Comparison of ENCODE assay signal across 8 cellular contexts in genomic region chr10:101030492-101031127, GRCh38. TPM values are rescaled to one million over a fixed set of nuclear protein-coding genes. Genes with fewer than 3 reads are reported as not detected.
A peak's percentile ranks its signal among the peaks of the same experiment; 100 is the strongest.
DNase-seq lines count a peak whose midpoint lies in the region; ATAC-seq, FAIRE-seq and TF ChIP-seq lines count a peak whose summit lies in the region.

No MANE protein-coding gene starts in this region.

- TF ChIP-seq RAD21 in GM12878 (IDR thresholded peaks at IDR 0.05; ENCODE audit: insufficient read depth, low read depth, low read length) = no peak

- no peaks in the 10 kb centered on the region for H3K9me3 ChIP-seq in GM12878 (replicated peaks; ENCODE audit: control insufficient read depth, insufficient read depth, low read length)
- H3K9me3 ChIP-seq in lower lobe of right lung = no peaks in the 10 kb centered on the region

- CTCF ChIA-PET in GM12878 (lab: Yijun Ruan, JAX) = interaction anchor here (0.5 to 6.5 kb wide), 14 partner anchors 9 to 124 kb away, joined by 3 to 86 read pairs (median 6); partner anchors contain the start of genes KAZALD1 and LZTS2

- ATAC-seq in GM12878 (no peak), lower lobe of right lung (no peak), HG03045 (IDR thresholded peaks at IDR 0.05; ENCODE audit: unreplicated experiment) (no peak), GM21526 (IDR thresholded peaks at IDR 0.05; ENCODE audit: low FRiP score, unreplicated experiment) (no peak)

- no peak for TF ChIP-seq CTCF in GM12878 (IDR thresholded peaks at IDR 0.05 in 2 of 3, conservative IDR thresholded peaks at IDR 0.05 in 1 of 3; ENCODE audit: control insufficient read depth in 2 of 3, extremely low read depth in 1 of 3, insufficient read depth in 1 of 3, low read depth in 3 of 3, low read length in 3 of 3)
- no peak for TF ChIP-seq CTCF in lower lobe of right lung (IDR thresholded peaks at IDR 0.05)
- TF ChIP-seq CTCF in type B pancreatic cell (conservative IDR thresholded peaks at IDR 0.05) = no peak

- H3K27ac ChIP-seq in GM12878 (ENCODE audit: control insufficient read depth, insufficient read depth) (no peak overlapping the region), lower lobe of right lung (peak overlapping the region; percentile 99)

- peak overlapping the region; percentile 85 for H3K4me3 Mint-ChIP-seq in activated naive CD4-positive, alpha-beta T cell treated with anti-CD3 and anti-CD28 coated beads, Interleukin-2, amount 50 U/mL, for 24 hours
- peak overlapping the region; percentile 94 for H3K4me3 Mint-ChIP-seq in type B pancreatic cell

- SMC1A ChIA-PET in GM12878 (lab: Charles Lee; ENCODE audit: uncharacterized antibody, unreplicated experiment) = interaction anchor here (0.7 to 4.3 kb wide), 5 partner anchors 11 to 540 kb away, joined by 3 to 24 read pairs (median 3); no protein-coding TSS in a partner anchor

- peak overlapping the region; percentile 64; the same call in 1 of the 2 replicates for H3K4me3 ChIP-seq in GM12878
- H3K4me3 ChIP-seq in lower lobe of right lung = peak overlapping the region; percentile 83

- H3K27me3 ChIP-seq in GM12878 (replicated peaks in 1 of 2; ENCODE audit: control insufficient read depth in 2 of 2, insufficient read depth in 2 of 2, low read length in 1 of 2) (peaks cover 5 to 9% of the 10 kb centered on the region in 2 experiments), lower lobe of right lung (ENCODE audit: low read depth) (no peaks in the 10 kb centered on the region)

- 23% methylated on average over 25 of the region's 25 CpGs for WGBS in GM12878 (ENCODE audit: insufficient coverage, insufficient replicate concordance, low lambda C conversion rate, missing lambda C conversion rate)

- no peak for DNase-seq in activated naive CD4-positive, alpha-beta T cell (lab: John Stamatoyannopoulos, UW)
- DNase-seq in GM12878 (ENCODE audit: low read depth, low spot score) = no peak
- DNase-seq in lower lobe of right lung = no peak
- no peak for DNase-seq in type B pancreatic cell (ENCODE audit: extremely low spot score, unreplicated experiment)
- no peak for DNase-seq in NK-92 (lab: John Stamatoyannopoulos, UW; ENCODE audit: unreplicated experiment)

- RAD21 ChIA-PET in GM12878 (lab: Charles Lee; ENCODE audit: unreplicated experiment) = interaction anchor here (1.0 to 2.3 kb wide), 8 partner anchors 11 to 65 kb away, joined by 3 to 13 read pairs (median 4); no protein-coding TSS in a partner anchor

- H3K27ac Mint-ChIP-seq in activated naive CD4-positive, alpha-beta T cell treated with anti-CD3 and anti-CD28 coated beads, Interleukin-2, amount 50 U/mL, for 24 hours = no peak overlapping the region
- peak overlapping the region; percentile 98 for H3K27ac Mint-ChIP-seq in type B pancreatic cell

- H4K20me1 ChIP-seq in GM12878 (ENCODE audit: control insufficient read depth, insufficient read depth) = no peaks in the 10 kb centered on the region

- H3K9ac ChIP-seq in GM12878 (ENCODE audit: control insufficient read depth, insufficient read depth, low read length) = no peak overlapping the region

- FAIRE-seq in GM12878 (lab: Jason Lieb, UNC) = no peak

- intact Hi-C loops in GM12878 (cut with micrococcal nuclease; ENCODE audit: unreplicated experiment) (loop anchor here (5.0 kb wide), 1 partner anchor 37 kb away; no protein-coding TSS in a partner anchor), lower lobe of right lung (cut with DNase I) (no loop called here)

- peak overlapping the region; percentile 91 for H2AFZ ChIP-seq in GM12878 (ENCODE audit: control insufficient read depth, low read depth, low read length)

- H3K4me1 ChIP-seq in GM12878 (ENCODE audit: control insufficient read depth, insufficient read depth, low read length) = peaks cover 21% of the 10 kb centered on the region
- peaks cover 20% of the 10 kb centered on the region for H3K4me1 ChIP-seq in lower lobe of right lung

- in situ Hi-C loops in GM12878 (cut with MboI) = no loop called here

- no peak for TF ChIP-seq POLR2A in GM12878 (IDR thresholded peaks at IDR 0.05; ENCODE audit: low read depth, low read length)

- H3K4me2 ChIP-seq in GM12878 (ENCODE audit: control insufficient read depth, insufficient read depth) = peak overlapping the region; percentile 95

- H3K79me2 ChIP-seq in GM12878 (ENCODE audit: control insufficient read depth, insufficient read depth, low read length) = no peaks in the 10 kb centered on the region

- no peak for TF ChIP-seq EP300 in GM12878 (IDR thresholded peaks at IDR 0.05; ENCODE audit: borderline replicate concordance in 1 of 2, control insufficient read depth in 1 of 2, low read depth in 2 of 2, low read length in 2 of 2)

- no TSS peak for BruUV-seq in GM12878 (replicated peaks; lab: Mats Ljungman, UMichigan)

- no peaks in the 10 kb centered on the region for H3K36me3 ChIP-seq in GM12878 (ENCODE audit: control insufficient read depth in 2 of 2, insufficient read depth in 2 of 2, low read length in 1 of 2)
- H3K36me3 ChIP-seq in lower lobe of right lung = peaks cover 12% of the 10 kb centered on the region

- peaks cover 14% of the 10 kb centered on the region for H3K4me1 Mint-ChIP-seq in activated naive CD4-positive, alpha-beta T cell treated with anti-CD3 and anti-CD28 coated beads, Interleukin-2, amount 50 U/mL, for 24 hours
- H3K4me1 Mint-ChIP-seq in type B pancreatic cell (ENCODE audit: unreplicated experiment) = peaks cover 30% of the 10 kb centered on the region

- H3K9me3 Mint-ChIP-seq in activated naive CD4-positive, alpha-beta T cell treated with anti-CD3 and anti-CD28 coated beads, Interleukin-2, amount 50 U/mL, for 24 hours = no peaks in the 10 kb centered on the region
- no peaks in the 10 kb centered on the region for H3K9me3 Mint-ChIP-seq in type B pancreatic cell

- POLR2A ChIA-PET in GM12878 (lab: Charles Lee) = interaction anchor here (0.6 to 1.7 kb wide), 6 partner anchors 12 to 558 kb away, joined by 3 to 8 read pairs (median 4); partner anchors contain the start of genes DPCD, KAZALD1 and POLL

- H3K27me3 Mint-ChIP-seq in activated naive CD4-positive, alpha-beta T cell treated with anti-CD3 and anti-CD28 coated beads, Interleukin-2, amount 50 U/mL, for 24 hours = no peaks in the 10 kb centered on the region
- H3K27me3 Mint-ChIP-seq in type B pancreatic cell = peaks cover 32% of the 10 kb centered on the region

- H3K36me3 Mint-ChIP-seq in activated naive CD4-positive, alpha-beta T cell treated with anti-CD3 and anti-CD28 coated beads, Interleukin-2, amount 50 U/mL, for 24 hours = no peaks in the 10 kb centered on the region
- no peaks in the 10 kb centered on the region for H3K36me3 Mint-ChIP-seq in type B pancreatic cell

RNA-seq across cellular contexts. Expression of gene PDZD7, which starts 0.3 kb away (rescaled TPM):
- not detected in 2 replicates for total RNA-seq in GM12878 (2013; cell fraction: nucleolus; rRNA removed)
- not detected in 2 replicates for total RNA-seq in GM12878 (2014; rRNA removed)
- total RNA-seq in GM12878 (2014; rRNA removed; fragmentation: Illumina TruSeq; extraction: Trizol) = not detected in 2 replicates
- not detected in 2 replicates for total RNA-seq in GM12878 (2021)
- not detected for polyA plus RNA-seq in GM12878 (2011; ENCODE audit: low read depth)
- 0.01 TPM in 1 of 2 replicates, not detected in the other for polyA plus RNA-seq in GM12878 (2011; rRNA removed)
- polyA plus RNA-seq in GM12878 (2011; cell fraction: cytosol; rRNA removed) = 0.01 and 0.02 TPM in 2 replicates
- polyA plus RNA-seq in GM12878 (2011; cell fraction: nucleus; rRNA removed) = 0.04 and 0.07 TPM in 2 replicates
- 0.03 TPM in 1 of 2 replicates, not detected in the other for polyA plus RNA-seq in GM12878 (2012)
- polyA plus RNA-seq in GM12878 (2014; fragmentation: Illumina TruSeq; extraction: Trizol) = 0.03 TPM in 1 of 2 replicates, not detected in the other
- not detected for polyA plus RNA-seq in GM12878 (2014; fragmentation: Nextera tagmentation; extraction: Ambion mirVana)
- polyA plus RNA-seq in GM12878 (2014; rRNA removed) = 0.03 TPM in 1 of 2 replicates, not detected in the other
- under 1 TPM in 1 of 2 experiments, not detected in 1; 0.20 TPM for polyA plus RNA-seq in GM12878 (2016; fragmentation: Nextera tagmentation; extraction: Ambion mirVana)
- polyA minus RNA-seq in GM12878 (2011; rRNA and poly(A)+ RNA removed) = not detected in 2 replicates
- polyA minus RNA-seq in GM12878 (2011; cell fraction: cytosol; rRNA and poly(A)+ RNA removed) = not detected in 2 replicates
- 0.12 TPM in 1 of 2 replicates, not detected in the other for polyA minus RNA-seq in GM12878 (2011; cell fraction: nucleus; rRNA and poly(A)+ RNA removed)
- total RNA-seq in lower lobe of right lung = 1.6 TPM
- 1.4 and 2.0 TPM in 2 replicates for total RNA-seq in type B pancreatic cell (ENCODE audit: low replicate concordance)

RNA-seq across cellular contexts. Expression of gene SFXN3, which starts 0.4 kb away (rescaled TPM):
- 10.8 and 13.6 TPM in 2 replicates for total RNA-seq in GM12878 (2013; cell fraction: nucleolus; rRNA removed)
- total RNA-seq in GM12878 (2014; rRNA removed) (1.1 and 1.2 TPM in 2 replicates), GM12878 (2014; rRNA removed; fragmentation: Illumina TruSeq; extraction: Trizol) (0.63 and 1.1 TPM in 2 replicates), GM12878 (2021) (1.0 and 1.2 TPM in 2 replicates), lower lobe of right lung (57.8 TPM), type B pancreatic cell (ENCODE audit: low replicate concordance) (15.3 and 25.7 TPM in 2 replicates)
- 1.1 TPM for polyA plus RNA-seq in GM12878 (2011; ENCODE audit: low read depth)
- polyA plus RNA-seq in GM12878 (2011; rRNA removed) (8.7 and 11.3 TPM in 2 replicates), GM12878 (2014; fragmentation: Illumina TruSeq; extraction: Trizol) (1.3 and 1.7 TPM in 2 replicates), GM12878 (2014; fragmentation: Nextera tagmentation; extraction: Ambion mirVana) (under 1 TPM; 0.05 to 0.44 TPM), GM12878 (2014; rRNA removed) (1.7 and 2.5 TPM in 2 replicates), GM12878 (2016; fragmentation: Nextera tagmentation; extraction: Ambion mirVana) (1 to 10 TPM in 1 of 2 experiments, under 1 TPM in 1; 0.56 to 1.2 TPM)
- 14.5 and 15.4 TPM in 2 replicates for polyA plus RNA-seq in GM12878 (2011; cell fraction: cytosol; rRNA removed)
- 29.3 and 42.3 TPM in 2 replicates for polyA plus RNA-seq in GM12878 (2011; cell fraction: nucleus; rRNA removed)
- polyA plus RNA-seq in GM12878 (2012) = 1.7 and 4.3 TPM in 2 replicates
- polyA minus RNA-seq in GM12878 (2011; rRNA and poly(A)+ RNA removed) = 4.9 and 11.1 TPM in 2 replicates
- 7.1 and 11.8 TPM in 2 replicates for polyA minus RNA-seq in GM12878 (2011; cell fraction: cytosol; rRNA and poly(A)+ RNA removed)
- polyA minus RNA-seq in GM12878 (2011; cell fraction: nucleus; rRNA and poly(A)+ RNA removed) = 6.2 and 6.5 TPM in 2 replicates

RNA-seq across cellular contexts. Expression of gene LZTS2, which starts 31.0 kb away (rescaled TPM):
- total RNA-seq in GM12878 (2013; cell fraction: nucleolus; rRNA removed) = 33.5 and 42.4 TPM in 2 replicates
- total RNA-seq in GM12878 (2014; rRNA removed) = 6.2 and 6.7 TPM in 2 replicates
- total RNA-seq in GM12878 (2014; rRNA removed; fragmentation: Illumina TruSeq; extraction: Trizol) = 3.8 and 3.9 TPM in 2 replicates
- total RNA-seq in GM12878 (2021) = 12.2 and 13.4 TPM in 2 replicates
- polyA plus RNA-seq in GM12878 (2011; ENCODE audit: low read depth) = 3.1 TPM
- polyA plus RNA-seq in GM12878 (2011; rRNA removed) = 7.1 and 11.2 TPM in 2 replicates
- polyA plus RNA-seq in GM12878 (2011; cell fraction: cytosol; rRNA removed) = 21.4 and 22.7 TPM in 2 replicates
- polyA plus RNA-seq in GM12878 (2011; cell fraction: nucleus; rRNA removed) = 73.4 and 102 TPM in 2 replicates
- 9.3 and 11.8 TPM in 2 replicates for polyA plus RNA-seq in GM12878 (2012)
- polyA plus RNA-seq in GM12878 (2014; fragmentation: Illumina TruSeq; extraction: Trizol) = 1.7 and 3.0 TPM in 2 replicates
- under 1 TPM; 0.08 to 0.37 TPM for polyA plus RNA-seq in GM12878 (2014; fragmentation: Nextera tagmentation; extraction: Ambion mirVana)
- polyA plus RNA-seq in GM12878 (2014; rRNA removed) = 9.9 and 11.9 TPM in 2 replicates
- polyA plus RNA-seq in GM12878 (2016; fragmentation: Nextera tagmentation; extraction: Ambion mirVana) = 1 to 10 TPM; 7.7 to 7.9 TPM
- 6.1 and 17.8 TPM in 2 replicates for polyA minus RNA-seq in GM12878 (2011; rRNA and poly(A)+ RNA removed)
- polyA minus RNA-seq in GM12878 (2011; cell fraction: cytosol; rRNA and poly(A)+ RNA removed) = 6.3 and 9.9 TPM in 2 replicates
- polyA minus RNA-seq in GM12878 (2011; cell fraction: nucleus; rRNA and poly(A)+ RNA removed) = 14.6 and 21.9 TPM in 2 replicates
- 52.6 TPM for total RNA-seq in lower lobe of right lung
- total RNA-seq in type B pancreatic cell (ENCODE audit: low replicate concordance) = 50.2 and 86.6 TPM in 2 replicates

RNA-seq across cellular contexts. Expression of gene KAZALD1, which starts 31.2 kb away (rescaled TPM):
- 4.8 and 6.2 TPM in 2 replicates for total RNA-seq in GM12878 (2013; cell fraction: nucleolus; rRNA removed)
- total RNA-seq in GM12878 (2014; rRNA removed) = 2.3 and 2.8 TPM in 2 replicates
- 2.1 and 3.3 TPM in 2 replicates for total RNA-seq in GM12878 (2014; rRNA removed; fragmentation: Illumina TruSeq; extraction: Trizol)
- 4.3 and 4.7 TPM in 2 replicates for total RNA-seq in GM12878 (2021)
- 0.58 TPM for polyA plus RNA-seq in GM12878 (2011; ENCODE audit: low read depth)
- 1.1 and 2.2 TPM in 2 replicates for polyA plus RNA-seq in GM12878 (2011; rRNA removed)
- 2.7 and 4.4 TPM in 2 replicates for polyA plus RNA-seq in GM12878 (2011; cell fraction: cytosol; rRNA removed)
- polyA plus RNA-seq in GM12878 (2011; cell fraction: nucleus; rRNA removed) = 7.6 and 12.3 TPM in 2 replicates
- polyA plus RNA-seq in GM12878 (2012) = 0.80 and 1.7 TPM in 2 replicates
- 0.90 and 1.0 TPM in 2 replicates for polyA plus RNA-seq in GM12878 (2014; fragmentation: Illumina TruSeq; extraction: Trizol)
- under 1 TPM; 0.10 to 0.26 TPM for polyA plus RNA-seq in GM12878 (2014; fragmentation: Nextera tagmentation; extraction: Ambion mirVana)
- polyA plus RNA-seq in GM12878 (2014; rRNA removed) = 3.1 and 3.5 TPM in 2 replicates
- 1 to 10 TPM; 1.0 to 1.7 TPM for polyA plus RNA-seq in GM12878 (2016; fragmentation: Nextera tagmentation; extraction: Ambion mirVana)
- 1.2 and 4.7 TPM in 2 replicates for polyA minus RNA-seq in GM12878 (2011; rRNA and poly(A)+ RNA removed)
- 1.6 and 4.1 TPM in 2 replicates for polyA minus RNA-seq in GM12878 (2011; cell fraction: cytosol; rRNA and poly(A)+ RNA removed)
- polyA minus RNA-seq in GM12878 (2011; cell fraction: nucleus; rRNA and poly(A)+ RNA removed) = 6.9 and 15.1 TPM in 2 replicates
- total RNA-seq in lower lobe of right lung = 9.9 TPM
- total RNA-seq in type B pancreatic cell (ENCODE audit: low replicate concordance) = 6.9 and 17.1 TPM in 2 replicates

RNA-seq across cellular contexts. Expression of gene TWNK, which starts 43.3 kb away (rescaled TPM):
- total RNA-seq in GM12878 (2013; cell fraction: nucleolus; rRNA removed) = 9.5 and 10.3 TPM in 2 replicates
- total RNA-seq in GM12878 (2014; rRNA removed) (19.3 and 20.4 TPM in 2 replicates), GM12878 (2014; rRNA removed; fragmentation: Illumina TruSeq; extraction: Trizol) (14.0 and 17.2 TPM in 2 replicates), GM12878 (2021) (19.5 and 23.0 TPM in 2 replicates), lower lobe of right lung (5.8 TPM), type B pancreatic cell (ENCODE audit: low replicate concordance) (11.3 and 19.2 TPM in 2 replicates)
- 12.9 TPM for polyA plus RNA-seq in GM12878 (2011; ENCODE audit: low read depth)
- polyA plus RNA-seq in GM12878 (2011; rRNA removed) (13.7 and 16.9 TPM in 2 replicates), GM12878 (2014; fragmentation: Illumina TruSeq; extraction: Trizol) (32.4 and 32.8 TPM in 2 replicates), GM12878 (2014; fragmentation: Nextera tagmentation; extraction: Ambion mirVana) (10 to 100 TPM; 13.6 to 19.0 TPM), GM12878 (2014; rRNA removed) (19.3 and 22.3 TPM in 2 replicates), GM12878 (2016; fragmentation: Nextera tagmentation; extraction: Ambion mirVana) (10 to 100 TPM; 14.4 to 16.6 TPM)
- polyA plus RNA-seq in GM12878 (2011; cell fraction: cytosol; rRNA removed) = 17.4 and 18.4 TPM in 2 replicates
- 15.9 and 18.3 TPM in 2 replicates for polyA plus RNA-seq in GM12878 (2011; cell fraction: nucleus; rRNA removed)
- 13.3 and 19.0 TPM in 2 replicates for polyA plus RNA-seq in GM12878 (2012)
- 17.1 and 19.5 TPM in 2 replicates for polyA minus RNA-seq in GM12878 (2011; rRNA and poly(A)+ RNA removed)
- polyA minus RNA-seq in GM12878 (2011; cell fraction: cytosol; rRNA and poly(A)+ RNA removed) = 3.1 and 7.5 TPM in 2 replicates
- polyA minus RNA-seq in GM12878 (2011; cell fraction: nucleus; rRNA and poly(A)+ RNA removed) = 5.9 and 12.2 TPM in 2 replicates
